ENCODE assay signal across 19 cellular contexts in the genomic region with DNA sequence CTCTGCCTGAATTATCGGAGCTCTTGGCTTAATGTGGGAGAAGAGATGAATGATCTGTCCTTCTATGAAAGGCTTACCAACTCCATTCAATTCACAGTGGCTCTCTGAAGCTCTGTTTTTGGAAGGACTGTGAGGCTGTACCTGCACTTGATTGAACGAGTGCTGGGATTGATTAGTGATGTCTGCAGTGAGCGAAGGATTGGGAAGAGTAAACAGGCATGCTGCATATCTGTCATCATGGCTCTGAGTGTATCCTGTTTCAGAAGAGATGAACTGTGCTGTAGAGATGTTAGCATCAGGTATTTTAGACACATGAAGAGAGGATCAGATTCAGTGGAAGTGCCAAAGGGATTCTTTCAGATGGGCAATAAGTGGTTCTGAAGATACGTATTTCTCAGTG.
"Had no signal": no experiment of that assay in that cellular context is flagged by ENCODE, and none has a peak within 500 bp of the region (broad histone marks: within the 10 kb centered on the region; RNA-seq: fewer than 3 reads in every experiment).

No MANE protein-coding gene starts in this region.

- H3K27me3 Mint-ChIP-seq: naive thymus-derived CD4-positive, alpha-beta T cell had no signal

- H3K27ac ChIP-seq: colonic mucosa, hepatocyte, skin epidermis had no signal

- ATAC-seq: left cardiac atrium; naive thymus-derived CD4-positive, alpha-beta T cell had no signal

- H3K9me3 ChIP-seq: colonic mucosa, sigmoid colon, stomach had no signal

- H3K4me3 ChIP-seq: colonic mucosa, hepatocyte, left ventricle myocardium inferior, lung, sigmoid colon, skin epidermis, stomach had no signal

- H3K79me2 ChIP-seq: hepatocyte had no signal

- H3K36me3 ChIP-seq: colonic mucosa, left ventricle myocardium inferior, sigmoid colon, stomach had no signal

- DNase-seq: colonic mucosa; effector CD4-positive, alpha-beta T cell; foreskin melanocyte; head of caudate nucleus; kidney; left cardiac atrium; left ventricle myocardium inferior; naive thymus-derived CD4-positive, alpha-beta T cell; nephron progenitor cell; posterior cingulate gyrus; sigmoid colon; stimulated activated CD4-positive, alpha-beta T cell treated with anti-CD3 and anti-CD28 coated beads, Interleukin-2, amount 100 ng/mL, for 24 hours; stimulated activated CD4-positive, alpha-beta T cell treated with anti-CD3 and anti-CD28 coated beads, Interleukin-4, amount 100 ng/mL, for 4 hours; stimulated activated naive CD4-positive, alpha-beta T cell; stomach; trophoblast cell had no signal

- H3K27me3 ChIP-seq: colonic mucosa, hepatocyte, sigmoid colon, stomach had no signal

- H3K4me2 ChIP-seq: hepatocyte had no signal

- H3K4me3 Mint-ChIP-seq: naive thymus-derived CD4-positive, alpha-beta T cell; nephron progenitor cell had no signal

- H3K4me1 ChIP-seq: colonic mucosa had no signal
